24 cellular contexts compared by ENCODE assay signal in genomic region chr6:3102875-3103274, GRCh38.
"Had no signal": no experiment of that assay in that cellular context is flagged by ENCODE, and none has a peak within 500 bp of the region (broad histone marks: within the 10 kb centered on the region; RNA-seq: fewer than 3 reads in every experiment).

No MANE protein-coding gene starts in this region.

- FAIRE-seq: astrocyte, endothelial cell of umbilical vein, urothelium cell line had no signal

- H3K9me3 ChIP-seq: heart right ventricle, left ventricle myocardium inferior, thoracic aorta had no signal

- H3K4me3 Mint-ChIP-seq: activated CD4-positive, alpha-beta memory T cell treated with anti-CD3 and anti-CD28 coated beads for 36 hours; activated naive CD8-positive, alpha-beta T cell treated with anti-CD3 and anti-CD28 coated beads, Interleukin-2, amount 10 ng/mL, durations not matched to agents 7 days and 5 days; natural killer cell; neural progenitor cell had no signal

- H3K4me1 Mint-ChIP-seq: neural progenitor cell had no signal

- H3K27me3 ChIP-seq: brain microvascular endothelial cell, heart right ventricle, neural progenitor cell had no signal

- H3K4me1 ChIP-seq: heart right ventricle, left ventricle myocardium inferior, neural progenitor cell had no signal

- H2AFZ ChIP-seq: neural progenitor cell had no signal

- ATAC-seq: heart right ventricle, natural killer cell, right cardiac atrium had no signal

- H3K4me2 ChIP-seq: neural progenitor cell had no signal

- H3K9ac ChIP-seq: neural progenitor cell had no signal

- DNase-seq: activated CD4-positive, alpha-beta memory T cell treated with anti-CD3 and anti-CD28 coated beads for 36 hours; activated CD4-positive, alpha-beta T cell treated with anti-CD3 and anti-CD28 coated beads for 48 hours; activated naive CD8-positive, alpha-beta T cell treated with anti-CD3 and anti-CD28 coated beads, Interleukin-2, amount 10 ng/mL, durations not matched to agents 7 days and 5 days; activated T-cell treated with anti-CD3 and anti-CD28 coated beads for 4 hours; amniotic stem cell; brain microvascular endothelial cell; caudate nucleus; foreskin fibroblast; heart right ventricle; left ventricle myocardium inferior; mesendoderm; natural killer cell; posterior cingulate gyrus; right cardiac atrium; stimulated activated naive CD4-positive, alpha-beta T cell treated with Interleukin-2 at 50 U/mL for 16 hours; trophoblast cell had no signal

- H3K27ac ChIP-seq: brain microvascular endothelial cell, heart right ventricle, left ventricle myocardium inferior, neural progenitor cell, thoracic aorta, VCaP had no signal

- H3K4me3 ChIP-seq: heart right ventricle, left ventricle myocardium inferior, lung, neural progenitor cell, thoracic aorta had no signal

- H3K27me3 Mint-ChIP-seq: activated CD4-positive, alpha-beta memory T cell treated with anti-CD3 and anti-CD28 coated beads for 36 hours; activated naive CD8-positive, alpha-beta T cell treated with anti-CD3 and anti-CD28 coated beads, Interleukin-2, amount 10 ng/mL, durations not matched to agents 7 days and 5 days had no signal

- H3K27ac Mint-ChIP-seq: activated CD4-positive, alpha-beta memory T cell treated with anti-CD3 and anti-CD28 coated beads for 36 hours; activated naive CD8-positive, alpha-beta T cell treated with anti-CD3 and anti-CD28 coated beads, Interleukin-2, amount 10 ng/mL, durations not matched to agents 7 days and 5 days; activated T-helper 2 cell treated with anti-CD3 and anti-CD28 coated beads, Interferon-gamma antibody, Interleukin-2, Interleukin-4, amounts not matched to agents 10 μg/mL and 5 μg/mL and 100 μg/mL, durations not matched to agents 14 hours and 24 hours and 36 hours; neural progenitor cell had no signal

- H3K9me3 Mint-ChIP-seq: activated CD4-positive, alpha-beta memory T cell treated with anti-CD3 and anti-CD28 coated beads for 36 hours; activated naive CD8-positive, alpha-beta T cell treated with anti-CD3 and anti-CD28 coated beads, Interleukin-2, amount 10 ng/mL, durations not matched to agents 7 days and 5 days; activated T-helper 2 cell treated with anti-CD3 and anti-CD28 coated beads, Interferon-gamma antibody, Interleukin-2, Interleukin-4, amounts not matched to agents 10 μg/mL and 5 μg/mL and 100 μg/mL, durations not matched to agents 14 hours and 24 hours and 36 hours; natural killer cell; neural progenitor cell had no signal
